ENCODE assay signal across 8 cellular contexts in genomic region chr1:70410604-70411359, GRCh38.
DNase-seq lines count a peak whose midpoint lies in the region; ATAC-seq lines count a peak whose summit lies in the region.

Gene CTH (plus strand): TSS chr1:70411268. CDS start chr1:70411416, 148 bp downstream.

- DNase-seq in NCI-H526 treated with DMSO at 0.1 percent for 48 hours (lab: John Stamatoyannopoulos, UW): peak; percentile 95
- peak; percentile 91 for DNase-seq in activated CD4-positive, alpha-beta T cell treated with anti-CD3 and anti-CD28 coated beads, Interleukin-2, amount 50 U/mL, for 1 hour
- DNase-seq in cortex of kidney (lab: John Stamatoyannopoulos, UW): peak; percentile 48
- peak; percentile 99 for DNase-seq in left kidney (ENCODE audit: low read depth, low spot score)
- DNase-seq in stimulated activated CD4-positive, alpha-beta T cell treated with anti-CD3 and anti-CD28 coated beads, Interleukin-2, amount 100 ng/mL, for 24 hours: peak; percentile 91 to 93

- H3K36me3 ChIP-seq in BLaER1: no peaks in the 10 kb centered on the region

- no peaks in the 10 kb centered on the region for H3K9me3 ChIP-seq in BLaER1

- peak; percentile 99 for ATAC-seq in GM19324 (IDR thresholded peaks at IDR 0.05; ENCODE audit: low FRiP score, unreplicated experiment)
- ATAC-seq in HG03469 (IDR thresholded peaks at IDR 0.05; ENCODE audit: unreplicated experiment): peak; percentile 87

- no peaks in the 10 kb centered on the region for H3K27me3 ChIP-seq in BLaER1

- H3K4me2 ChIP-seq in BLaER1: peak within 1 kb of the TSS; percentile 94

- no peaks in the 10 kb centered on the region for H4K20me1 ChIP-seq in BLaER1

- H3K27ac ChIP-seq in BLaER1: peak within 1 kb of the TSS; percentile 52; the same call in 1 of the 2 replicates

- H3K4me3 ChIP-seq in BLaER1: peak within 1 kb of the TSS; percentile 74

- H3K9ac ChIP-seq in BLaER1: peak within 1 kb of the TSS; percentile 75

- H3K4me1 ChIP-seq in BLaER1: peaks cover 22% of the 10 kb centered on the region

Comparison
In these comparisons a context has a peak if more than half of its experiments do, and no peak if none do; other contexts are left out.
1. Peak in every context shown above with its lines: DNase-seq, ATAC-seq, H3K4me3 ChIP-seq and H3K27ac ChIP-seq.
2. DNase-seq: peak in every context shown above with its lines; median percentile 99 in left kidney; 95 in NCI-H526 treated with DMSO at 0.1 percent for 48 hours; 92 in stimulated activated CD4-positive, alpha-beta T cell treated with anti-CD3 and anti-CD28 coated beads, Interleukin-2, amount 100 ng/mL, for 24 hours; 91 in activated CD4-positive, alpha-beta T cell treated with anti-CD3 and anti-CD28 coated beads, Interleukin-2, amount 50 U/mL, for 1 hour; 48 in cortex of kidney.